In genomic region chr14:92651106-92651792, GRCh38 we compare ENCODE assay signal across 8 cellular contexts.
DNase-seq lines count a peak whose midpoint lies in the region; ATAC-seq and FAIRE-seq lines count a peak whose summit lies in the region.

No MANE protein-coding gene starts in this region.

- no peaks in the 10 kb centered on the region for H3K9me3 ChIP-seq in T-helper 17 cell (ENCODE audit: control insufficient read depth, low read length, poor library complexity, severe bottlenecking)

- peaks cover 60% of the 10 kb centered on the region for H3K4me1 Mint-ChIP-seq in T-helper 17 cell
- H3K4me1 Mint-ChIP-seq in activated naive CD8-positive, alpha-beta T cell treated with anti-CD3 and anti-CD28 coated beads, Interleukin-2, amount 10 ng/mL, durations not matched to agents 7 days and 5 days: peaks cover 79% of the 10 kb centered on the region

- H3K4me3 Mint-ChIP-seq in T-helper 17 cell: peak overlapping the region; percentile 96
- peak overlapping the region; percentile 99 for H3K4me3 Mint-ChIP-seq in activated naive CD8-positive, alpha-beta T cell treated with anti-CD3 and anti-CD28 coated beads, Interleukin-2, amount 10 ng/mL, durations not matched to agents 7 days and 5 days

- no peaks in the 10 kb centered on the region for H3K9me3 Mint-ChIP-seq in activated naive CD8-positive, alpha-beta T cell treated with anti-CD3 and anti-CD28 coated beads, Interleukin-2, amount 10 ng/mL, durations not matched to agents 7 days and 5 days

- DNase-seq in GM18507 (ENCODE audit: extremely low spot score, insufficient read length, low read depth) (peak; percentile 74), T-helper 17 cell (peak; percentile 45 to 66 (median 66)), pons (ENCODE audit: low spot score) (peak; percentile 49), LoVo (ENCODE audit: low spot score) (no peak), NCI-H345 (lab: John Stamatoyannopoulos, UW) (no peak), NCI-H774 (lab: John Stamatoyannopoulos, UW) (no peak)
- peak; percentile 77 for DNase-seq in activated naive CD8-positive, alpha-beta T cell treated with anti-CD3 and anti-CD28 coated beads, Interleukin-2, amount 10 ng/mL, durations not matched to agents 7 days and 5 days

- H3K27me3 Mint-ChIP-seq in T-helper 17 cell: no peaks in the 10 kb centered on the region
- H3K27me3 Mint-ChIP-seq in activated naive CD8-positive, alpha-beta T cell treated with anti-CD3 and anti-CD28 coated beads, Interleukin-2, amount 10 ng/mL, durations not matched to agents 7 days and 5 days: no peaks in the 10 kb centered on the region

- peak; percentile 98 for FAIRE-seq in GM18507 (lab: Jason Lieb, UNC)

- peaks cover 13% of the 10 kb centered on the region for H3K36me3 Mint-ChIP-seq in T-helper 17 cell (ENCODE audit: low read depth)
- peaks cover 39% of the 10 kb centered on the region for H3K36me3 Mint-ChIP-seq in activated naive CD8-positive, alpha-beta T cell treated with anti-CD3 and anti-CD28 coated beads, Interleukin-2, amount 10 ng/mL, durations not matched to agents 7 days and 5 days

- ATAC-seq in HG02884 (IDR thresholded peaks at IDR 0.05; ENCODE audit: unreplicated experiment) (peak; percentile 73), T-helper 17 cell (peak; percentile 91)
- peak; percentile 79 for ATAC-seq in activated naive CD8-positive, alpha-beta T cell treated with anti-CD3 and anti-CD28 coated beads, Interleukin-2, amount 10 ng/mL, durations not matched to agents 7 days and 5 days (ENCODE audit: low read depth)

- peak overlapping the region; percentile 99 for H3K27ac Mint-ChIP-seq in T-helper 17 cell
- peak overlapping the region; percentile 99 for H3K27ac Mint-ChIP-seq in activated naive CD8-positive, alpha-beta T cell treated with anti-CD3 and anti-CD28 coated beads, Interleukin-2, amount 10 ng/mL, durations not matched to agents 7 days and 5 days

- POLR2A ChIA-PET in activated naive CD8-positive, alpha-beta T cell treated with anti-CD3 and anti-CD28 coated beads, Interleukin-2, amount 10 ng/mL, durations not matched to agents 7 days and 5 days (lab: Charles Lee): interaction anchor here (0.8 to 5.3 kb wide), 18 partner anchors 8 to 370 kb away, joined by 3 to 43 read pairs (median 4); partner anchors contain the start of genes GOLGA5 and RIN3

Comparison
In these comparisons a context has a peak if more than half of its experiments do, and no peak if none do; other contexts are left out.
1. DNase-seq: peak in GM18507 (single experiment), T-helper 17 cell (3 of 3), activated naive CD8-positive, alpha-beta T cell treated with anti-CD3 and anti-CD28 coated beads, Interleukin-2, amount 10 ng/mL, durations not matched to agents 7 days and 5 days (single experiment) and pons (single experiment); none in LoVo (single experiment), NCI-H345 (single experiment) and NCI-H774 (single experiment).
2. Peak in every context shown above with its lines, with median percentiles within 50 percentile points of each other: ATAC-seq.